ENCODE assay signal across 9 cellular contexts in the genomic region with DNA sequence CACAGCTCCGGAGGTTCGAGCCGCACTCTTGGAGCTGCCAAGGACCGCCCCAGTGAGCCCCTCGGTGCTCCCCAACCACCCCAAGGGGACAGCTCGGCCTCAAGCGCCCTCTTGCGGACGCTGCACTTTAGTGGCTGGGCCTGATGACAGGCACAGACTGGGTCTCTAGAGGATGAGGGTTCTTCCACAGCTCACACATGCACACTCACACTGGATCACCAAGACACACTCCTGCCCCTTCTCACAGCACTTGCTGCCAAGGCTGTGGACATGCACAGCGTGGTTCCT. TPM values are rescaled to one million over a fixed set of nuclear protein-coding genes. Genes with fewer than 3 reads are reported as not detected.
DNase-seq lines count a peak whose midpoint lies in the region; ATAC-seq and TF ChIP-seq lines count a peak whose summit lies in the region.
"Had no signal": no experiment of that assay in that cellular context is flagged by ENCODE, and none has a peak within 500 bp of the region (broad histone marks: within the 10 kb centered on the region; RNA-seq: fewer than 3 reads in every experiment).

No MANE protein-coding gene starts in this region.

- no peaks in the 10 kb centered on the region for H3K9me3 ChIP-seq in left lung

- H3K27ac ChIP-seq in left lung = no peak overlapping the region
- H3K27ac ChIP-seq: SK-N-MC had no signal

- peak in 1 of 2 donors; percentile 21 for TF ChIP-seq CTCF in left lung (IDR thresholded peaks at IDR 0.05)

- H3K36me3 ChIP-seq in left lung = no peaks in the 10 kb centered on the region

- peaks cover 24 to 100% of the 10 kb centered on the region in 2 donors for H3K27me3 ChIP-seq in left lung

- intact Hi-C loops in left lung (cut with DNase I) = no loop called here

- peak; percentile 18 for ATAC-seq in left lung
- no peak for ATAC-seq in HG03025 (IDR thresholded peaks at IDR 0.05; ENCODE audit: low FRiP score, unreplicated experiment)
- ATAC-seq in HG03439 (IDR thresholded peaks at IDR 0.05; ENCODE audit: unreplicated experiment) = no peak
- ATAC-seq in HG02678 (IDR thresholded peaks at IDR 0.05; ENCODE audit: unreplicated experiment) = no peak

- peaks cover 0 to 29% of the 10 kb centered on the region in 2 donors for H3K4me1 ChIP-seq in left lung

- no peak overlapping the region for H3K4me3 ChIP-seq in left lung
- H3K4me3 ChIP-seq: SK-N-MC had no signal

- DNase-seq in EH (ENCODE audit: low read depth) (peak; percentile 10), HuH-7.5 (ENCODE audit: low spot score) (peak; percentile 52), left lung (no peak), AG08395 (ENCODE audit: low spot score) (no peak)
- DNase-seq in activated T-cell treated with anti-CD3 and anti-CD28 coated beads, Interleukin-2, amount 50 U/mL, for 48 hours = peak; percentile 58 to 64

RNA-seq across cellular contexts. Expression of gene RET, which starts 2.1 kb away (rescaled TPM):
- 1 to 10 TPM in 1 of 2 donors, under 1 TPM in 1; 0.97 to 1.0 TPM for total RNA-seq in left lung

RNA-seq across cellular contexts. Expression of gene CSGALNACT2, which starts 59.3 kb away (rescaled TPM):
- 10 to 100 TPM; 32.4 to 39.9 TPM for total RNA-seq in left lung

Comparison
In these comparisons a context has a peak if more than half of its experiments do, and no peak if none do; other contexts are left out.
1. DNase-seq: peak in EH (single experiment), HuH-7.5 (single experiment) and activated T-cell treated with anti-CD3 and anti-CD28 coated beads, Interleukin-2, amount 50 U/mL, for 48 hours (2 of 2); none in left lung (0 of 2) and AG08395 (single experiment).